In genomic region chr19:12015753-12016116, GRCh38 we compare ENCODE assay signal across 21 cellular contexts. TPM values are rescaled to one million over a fixed set of nuclear protein-coding genes. Genes with fewer than 3 reads are reported as not detected.
DNase-seq lines count a peak whose midpoint lies in the region; TF ChIP-seq lines count a peak whose summit lies in the region.
"Had no signal": no experiment of that assay in that cellular context is flagged by ENCODE, and none has a peak within 500 bp of the region (broad histone marks: within the 10 kb centered on the region; RNA-seq: fewer than 3 reads in every experiment).

No MANE protein-coding gene starts in this region.

- H3K36me3 ChIP-seq in HUES48 (ENCODE audit: control insufficient read depth, insufficient read depth, low read length): peaks cover 51% of the 10 kb centered on the region

- H3K4me3 ChIP-seq in HUES48 (ENCODE audit: low read depth, low read length): peak overlapping the region; percentile 29; the same call in 1 of the 2 replicates
- H3K4me3 ChIP-seq: GM12878 had no signal

- H3K27ac ChIP-seq in HUES48 (ENCODE audit: low read depth, low read length): peak overlapping the region; percentile 59

- H3K27me3 ChIP-seq in HUES48 (ENCODE audit: control insufficient read depth, insufficient read depth, low read length): no peaks in the 10 kb centered on the region

- H3K4me1 ChIP-seq in HUES48 (ENCODE audit: control insufficient read depth, insufficient read depth, low read length): no peaks in the 10 kb centered on the region

- H3K9me3 ChIP-seq in HUES48 (ENCODE audit: control insufficient read depth, insufficient read depth, low read length): peaks cover 86% of the 10 kb centered on the region

- no peak for TF ChIP-seq CTCF in GM20000 (IDR thresholded peaks at IDR 0.05; ENCODE audit: extremely low read depth, missing control alignments)

- DNase-seq in RPMI7951 (ENCODE audit: low read depth) (peak; percentile 11), foreskin melanocyte (peak; percentile 23), NCI-H2196 (lab: John Stamatoyannopoulos, UW; ENCODE audit: unreplicated experiment) (no peak), NCI-H146 (lab: John Stamatoyannopoulos, UW) (no peak), GM20000 (ENCODE audit: low spot score) (no peak), NCI-H748 (lab: John Stamatoyannopoulos, UW; ENCODE audit: unreplicated experiment) (no peak)
- DNase-seq: ACHN, AML-193, DMS 273 treated with DMSO at 0.1 percent for 48 hours, Kasumi-1, MM.1S, NCI-H1092, NCI-H1436 treated with DMSO at 0.1 percent for 48 hours, NCI-H2081, NCI-H510A treated with DMSO at 0.1 percent for 48 hours, NCI-H82, T-helper 2 cell had no signal

- no peak overlapping the region for H3K9ac ChIP-seq in HUES48 (ENCODE audit: low read depth, low read length)

RNA-seq across cellular contexts. Expression of gene ZNF433, which starts 19.7 kb away (rescaled TPM):
- total RNA-seq in RPMI7951 (2014; rRNA removed; shearing (Covaris generic)): 3.5 and 6.7 TPM in 2 replicates

RNA-seq across cellular contexts. Expression of gene ZNF878, which starts 37.0 kb away (rescaled TPM):
- total RNA-seq in RPMI7951 (2014; rRNA removed; shearing (Covaris generic)): 0.96 and 0.98 TPM in 2 replicates

RNA-seq across cellular contexts. Expression of gene ZNF844, which starts 48.8 kb away (rescaled TPM):
- 3.5 and 5.2 TPM in 2 replicates for total RNA-seq in RPMI7951 (2014; rRNA removed; shearing (Covaris generic))
- total RNA-seq: H4 had no signal

RNA-seq across cellular contexts. Expression of gene ZNF763, which starts 50.9 kb away (rescaled TPM):
- total RNA-seq in RPMI7951 (2014; rRNA removed; shearing (Covaris generic)): 1.1 and 4.7 TPM in 2 replicates
- total RNA-seq: Daoy had no signal

Comparison
In these comparisons a context has a peak if more than half of its experiments do, and no peak if none do; other contexts are left out.
1. DNase-seq: peak in RPMI7951 (single experiment) and foreskin melanocyte (single experiment); none in NCI-H2196 (single experiment), NCI-H146 (single experiment), GM20000 (single experiment) and NCI-H748 (single experiment).